27 cellular contexts compared by ENCODE assay signal in genomic region chr12:5210179-5210917, GRCh38.
DNase-seq lines count a peak whose midpoint lies in the region; ATAC-seq, FAIRE-seq and TF ChIP-seq lines count a peak whose summit lies in the region.
"Had no signal": no experiment of that assay in that cellular context is flagged by ENCODE, and none has a peak within 500 bp of the region (broad histone marks: within the 10 kb centered on the region; RNA-seq: fewer than 3 reads in every experiment).

No MANE protein-coding gene starts in this region.

- H3K4me1 ChIP-seq in HepG2 (ENCODE audit: insufficient read depth, low read length) (no peaks in the 10 kb centered on the region), right lobe of liver (no peaks in the 10 kb centered on the region), neuronal stem cell (ENCODE audit: control insufficient read depth in 2 of 2, insufficient read depth in 1 of 2, low read depth in 1 of 2, low read length in 2 of 2) (peaks cover 0 to 6% of the 10 kb centered on the region in 2 donors)
- H3K4me1 ChIP-seq: A549, BE2C had no signal

- H3K4me1 Mint-ChIP-seq in type B pancreatic cell (ENCODE audit: unreplicated experiment) = no peaks in the 10 kb centered on the region
- H3K4me1 Mint-ChIP-seq: CD14-positive monocyte; CD8-positive, alpha-beta memory T cell had no signal

- no peak overlapping the region for H4K8ac ChIP-seq in neuronal stem cell (ENCODE audit: low read depth, low read length)

- peak overlapping the region; percentile 63 for H2AK5ac ChIP-seq in neuronal stem cell (ENCODE audit: low read depth, low read length)

- no TSS peak for BruUV-seq in HepG2 (replicated peaks; lab: Mats Ljungman, UMichigan)

- H3K4me2 ChIP-seq in HepG2 (ENCODE audit: low read depth, low read length) (no peak overlapping the region), neuronal stem cell (ENCODE audit: insufficient read depth, low read length, poor library complexity, severe bottlenecking) (no peak overlapping the region)
- H3K4me2 ChIP-seq: A549; BLaER1 treated with 17β-estradiol and CSF1 and Interleukin-3, amounts not matched to agents 10 nM and 100 nM had no signal

- H4K91ac ChIP-seq in neuronal stem cell (ENCODE audit: low read depth, low read length, poor library complexity) = no peak overlapping the region

- H3K36me3 Mint-ChIP-seq in type B pancreatic cell = peaks cover 2% of the 10 kb centered on the region
- H3K36me3 Mint-ChIP-seq: CD14-positive monocyte; CD8-positive, alpha-beta memory T cell had no signal

- WGBS in HepG2 (ENCODE audit: low lambda C conversion rate) = 39% methylated on average over 9 of the region's 10 CpGs
- WGBS in right lobe of liver (ENCODE audit: insufficient coverage, low coverage, low lambda C conversion rate, missing lambda C conversion rate) = 66% methylated on average over 8 of the region's 10 CpGs
- no CpG with 5 or more reads among the region's 10 CpGs for WGBS in neuronal stem cell (ENCODE audit: extremely low coverage in 2 of 2, insufficient read length in 2 of 2, insufficient replicate concordance in 1 of 2), 2 donors

- POLR2A ChIA-PET in HepG2 (lab: Yijun Ruan, JAX) = no interaction called here

- no peaks in the 10 kb centered on the region for H4K20me1 ChIP-seq in HepG2 (ENCODE audit: insufficient read depth, low read length)
- H4K20me1 ChIP-seq: BLaER1 treated with 17β-estradiol and CSF1 and Interleukin-3, amounts not matched to agents 10 nM and 100 nM had no signal

- no peak for TF ChIP-seq EP300 in HepG2 (IDR thresholded peaks at IDR 0.05; ENCODE audit: low read depth in 2 of 2, low read length in 2 of 2)
- no peak for TF ChIP-seq EP300 in HepG2 (CRISPR knock-in tag; IDR thresholded peaks at IDR 0.05; ENCODE audit: borderline replicate concordance)

- no peaks in the 10 kb centered on the region for H3K36me3 ChIP-seq in HepG2 (replicated peaks in 1 of 2; ENCODE audit: control insufficient read depth in 1 of 2, insufficient read depth in 2 of 2, low read length in 2 of 2)
- no peaks in the 10 kb centered on the region for H3K36me3 ChIP-seq in right lobe of liver
- H3K36me3 ChIP-seq in neuronal stem cell (replicated peaks in 1 of 2; ENCODE audit: control insufficient read depth in 2 of 2, insufficient read depth in 2 of 2, low read length in 2 of 2) = no peaks in the 10 kb centered on the region
- H3K36me3 ChIP-seq: BE2C; BLaER1 treated with 17β-estradiol and CSF1 and Interleukin-3, amounts not matched to agents 10 nM and 100 nM had no signal

- DNase-seq in HepG2 (ENCODE audit: low spot score) = no peak
- DNase-seq in right lobe of liver = no peak
- DNase-seq in NCI-H446 treated with DMSO at 0.1 percent for 48 hours (lab: John Stamatoyannopoulos, UW) = peak; percentile 91
- DNase-seq in cerebellar nuclear complex (lab: John Stamatoyannopoulos, UW) = peak; percentile 89 to 96
- DNase-seq in neuronal stem cell (ENCODE audit: low spot score) = no peak
- no peak for DNase-seq in foreskin fibroblast
- DNase-seq in stimulated activated CD4-positive, alpha-beta T cell treated with anti-CD3 and anti-CD28 coated beads, Interleukin-12 subunit alpha, Interleukin-12 subunit beta, amount 100 ng/mL, for 4 hours = no peak
- DNase-seq in type B pancreatic cell (ENCODE audit: extremely low spot score, unreplicated experiment) = no peak
- DNase-seq: 8988T; ACHN; AML-193; BE2C; CD4-positive, alpha-beta T cell; CD8-positive, alpha-beta memory T cell; DMS153; DND-41; GDM1; GM23248; H7; HCEC 1CT had no signal

- H2BK12ac ChIP-seq in neuronal stem cell (ENCODE audit: low read length) = no peak overlapping the region

- peak overlapping the region; percentile 63 for H3K18ac ChIP-seq in neuronal stem cell (ENCODE audit: low read length)

- H3K27ac Mint-ChIP-seq in type B pancreatic cell = no peak overlapping the region
- H3K27ac Mint-ChIP-seq: CD14-positive monocyte; CD4-positive, alpha-beta T cell; CD8-positive, alpha-beta memory T cell had no signal

- H3K4me3 ChIP-seq in HepG2 (replicated peaks in 1 of 3; ENCODE audit: insufficient read depth in 1 of 3, low read depth in 2 of 3, low read length in 3 of 3) (no peak overlapping the region), right lobe of liver (no peak overlapping the region), neuronal stem cell (ENCODE audit: low read length in 2 of 2) (no peak overlapping the region), foreskin fibroblast (ENCODE audit: low read depth in 1 of 2, low read length in 2 of 2) (no peak overlapping the region)
- H3K4me3 ChIP-seq: A549; BLaER1 treated with 17β-estradiol and CSF1 and Interleukin-3, amounts not matched to agents 10 nM and 100 nM; GM12878; GM23248 had no signal

- CTCF ChIA-PET in HepG2 (lab: Yijun Ruan, JAX; ENCODE audit: low intra/inter-chr PET ratio, low total read pairs) = no interaction called here

- intact Hi-C loops in HepG2 (cut with micrococcal nuclease; ENCODE audit: unreplicated experiment) = no loop called here
- intact Hi-C loops in right lobe of liver (cut with DNase I) = no loop called here

- no peak overlapping the region for H2BK5ac ChIP-seq in neuronal stem cell (ENCODE audit: low read length)

- ATAC-seq in HepG2 (no peak), right lobe of liver (no peak)
- ATAC-seq: A549, GM12878 had no signal

- no peak for FAIRE-seq in HepG2 (lab: Jason Lieb, UNC)
- FAIRE-seq: A549, D721Med, GM12878, GM19239, H1 had no signal

- no peak overlapping the region for H2BK15ac ChIP-seq in neuronal stem cell (ENCODE audit: low read length)

- no peak for TF ChIP-seq RAD21 in HepG2 (CRISPR knock-in tag; IDR thresholded peaks at IDR 0.05)

- TF ChIP-seq POLR2A in HepG2 (IDR thresholded peaks at IDR 0.05; ENCODE audit: insufficient read depth in 1 of 2, low read depth in 2 of 2, low read length in 2 of 2) (no peak), right lobe of liver (IDR thresholded peaks at IDR 0.05) (no peak)

- H2BK120ac ChIP-seq in neuronal stem cell (ENCODE audit: low read depth, low read length) = no peak overlapping the region

- H3K9ac ChIP-seq in HepG2 (ENCODE audit: insufficient read depth, low read depth, low read length) = no peak overlapping the region
- H3K9ac ChIP-seq in neuronal stem cell (ENCODE audit: low read depth, low read length, poor library complexity) = no peak overlapping the region
- H3K9ac ChIP-seq: BLaER1 treated with 17β-estradiol and CSF1 and Interleukin-3, amounts not matched to agents 10 nM and 100 nM; GM23248 had no signal

- no peak overlapping the region for H3K14ac ChIP-seq in neuronal stem cell (ENCODE audit: low read length)

- no peaks in the 10 kb centered on the region for H3K79me2 ChIP-seq in HepG2 (ENCODE audit: insufficient read depth, low read length)

- H3K4me3 Mint-ChIP-seq in type B pancreatic cell = no peak overlapping the region
- H3K4me3 Mint-ChIP-seq: CD14-positive monocyte; CD4-positive, alpha-beta T cell; CD8-positive, alpha-beta memory T cell had no signal

- H3K4ac ChIP-seq in neuronal stem cell (ENCODE audit: low read length) = peak overlapping the region; percentile 31

- H3K9me3 Mint-ChIP-seq in type B pancreatic cell = no peaks in the 10 kb centered on the region
- H3K9me3 Mint-ChIP-seq: CD14-positive monocyte; CD4-positive, alpha-beta T cell had no signal

- H3K79me1 ChIP-seq in neuronal stem cell (ENCODE audit: low read depth, low read length) = no peaks in the 10 kb centered on the region

- no peak overlapping the region for H3K23ac ChIP-seq in neuronal stem cell (ENCODE audit: low read depth, low read length, poor library complexity)

- no peak overlapping the region for H2AFZ ChIP-seq in HepG2 (ENCODE audit: low read length)
- H2AFZ ChIP-seq in neuronal stem cell (ENCODE audit: low read length) = no peak overlapping the region
- H2AFZ ChIP-seq: GM23248 had no signal

- no peak overlapping the region for H3K27ac ChIP-seq in HepG2 (ENCODE audit: extremely low read length, insufficient read depth, low read length)
- no peak overlapping the region for H3K27ac ChIP-seq in right lobe of liver
- no peak overlapping the region for H3K27ac ChIP-seq in neuronal stem cell (replicated peaks; ENCODE audit: low read length)
- H3K27ac ChIP-seq: A549; BLaER1 treated with 17β-estradiol and CSF1 and Interleukin-3, amounts not matched to agents 10 nM and 100 nM; GM23248 had no signal

- in situ Hi-C loops in HepG2 (cut with HindIII; ENCODE audit: extremely low pct_ligation_motif_present, low pct_unique_long_range_greater_than_20kb) = no loop called here

- H3K9me3 ChIP-seq in HepG2 (ENCODE audit: low read length) (no peaks in the 10 kb centered on the region), right lobe of liver (no peaks in the 10 kb centered on the region), neuronal stem cell (replicated peaks in 1 of 2; ENCODE audit: control insufficient read depth in 2 of 2, insufficient read depth in 1 of 2, low read depth in 1 of 2, low read length in 2 of 2) (no peaks in the 10 kb centered on the region)
- H3K9me3 ChIP-seq: A549; BE2C; BLaER1 treated with 17β-estradiol and CSF1 and Interleukin-3, amounts not matched to agents 10 nM and 100 nM had no signal

- H3K27me3 ChIP-seq in HepG2 (ENCODE audit: control insufficient read depth in 1 of 2, insufficient read depth in 2 of 2, low read length in 2 of 2) (no peaks in the 10 kb centered on the region; a peak in 1 of 5 replicates), right lobe of liver (no peaks in the 10 kb centered on the region), neuronal stem cell (ENCODE audit: control insufficient read depth in 3 of 3, insufficient read depth in 3 of 3, low read depth in 1 of 3, low read length in 3 of 3) (peaks cover 0 to 2% (median 0%) of the 10 kb centered on the region in 3 experiments)
- H3K27me3 ChIP-seq: BE2C had no signal

- H3K27me3 Mint-ChIP-seq in type B pancreatic cell = peaks cover 49% of the 10 kb centered on the region

- TF ChIP-seq CTCF in HepG2 (CRISPR knock-in tag; IDR thresholded peaks at IDR 0.05) (no peak), right lobe of liver (IDR thresholded peaks at IDR 0.05) (no peak), foreskin fibroblast (IDR thresholded peaks at IDR 0.05; ENCODE audit: low read depth, low read length) (no peak), type B pancreatic cell (conservative IDR thresholded peaks at IDR 0.05) (no peak)

TF ChIP-seq in HepG2, 621 proteins besides CTCF, POLR2A, EP300 and RAD21:
- TF ChIP-seq ATF7 (IDR thresholded peaks at IDR 0.05) (peak; percentile 94), ATF7 (CRISPR knock-in tag; IDR thresholded peaks at IDR 0.05) (no peak), STAT5B (CRISPR knock-in tag; IDR thresholded peaks at IDR 0.05) (no peak), CREB1 (IDR thresholded peaks at IDR 0.05) (peak; percentile 66), CREB1 (CRISPR knock-in tag; IDR thresholded peaks at IDR 0.05) (no peak)

Comparison
In these comparisons a context has a peak if more than half of its experiments do, and no peak if none do; other contexts are left out.
1. DNase-seq: peak in NCI-H446 treated with DMSO at 0.1 percent for 48 hours (single experiment) and cerebellar nuclear complex (2 of 2); none in HepG2 (single experiment), right lobe of liver (0 of 3), neuronal stem cell (single experiment), foreskin fibroblast (0 of 2), stimulated activated CD4-positive, alpha-beta T cell treated with anti-CD3 and anti-CD28 coated beads, Interleukin-12 subunit alpha, Interleukin-12 subunit beta, amount 100 ng/mL, for 4 hours (single experiment) and type B pancreatic cell (single experiment).